ENCODE assay signal across 1 cellular context in genomic region chr16:54193013-54193655, GRCh38.
TF ChIP-seq lines count a peak whose summit lies in the region.

No MANE protein-coding gene starts in this region.

TF ChIP-seq in H1, 55 proteins besides CTCF, POLR2A, EP300 and RAD21 (continued from another document):
- TF ChIP-seq KDM4A (IDR thresholded peaks at IDR 0.05; ENCODE audit: low read depth, low read length, severe bottlenecking) (no peak), NANOG (IDR thresholded peaks at IDR 0.05; ENCODE audit: insufficient read depth, low read depth, low read length, poor library complexity, severe bottlenecking) (no peak), JUN (IDR thresholded peaks at IDR 0.05; ENCODE audit: low read depth, low read length) (no peak), RNF2 (IDR thresholded peaks at IDR 0.05; ENCODE audit: borderline replicate concordance, low read depth, low read length, missing control alignments, poor library complexity, severe bottlenecking) (no peak), YY1 (IDR thresholded peaks at IDR 0.05; ENCODE audit: low read depth, low read length) (no peak)
